In genomic region chr5:146766013-146766412, GRCh38 we compare ENCODE assay signal across 15 cellular contexts.
A peak's percentile ranks its signal among the peaks of the same experiment; 100 is the strongest.
DNase-seq lines count a peak whose midpoint lies in the region; ATAC-seq and TF ChIP-seq lines count a peak whose summit lies in the region.
"Had no signal": no experiment of that assay in that cellular context is flagged by ENCODE, and none has a peak within 500 bp of the region (broad histone marks: within the 10 kb centered on the region; RNA-seq: fewer than 3 reads in every experiment).

No MANE protein-coding gene starts in this region.

- 52% methylated on average over 1 of the region's 1 CpG for WGBS in SK-N-SH (ENCODE audit: low lambda C conversion rate)

- H3K4me3 ChIP-seq in SK-N-SH (ENCODE audit: low read depth in 2 of 2, low read length in 1 of 2): no peak overlapping the region
- H3K4me3 ChIP-seq: A549, GM12878, HAP-1 had no signal

- H4K20me1 ChIP-seq in SK-N-SH (ENCODE audit: insufficient read depth): no peaks in the 10 kb centered on the region

- POLR2A ChIA-PET in SK-N-SH (lab: Yijun Ruan, JAX): no interaction called here

- peaks cover 0 to 22% of the 10 kb centered on the region in 2 experiments; a peak in 2 of 4 replicates for H3K4me1 ChIP-seq in SK-N-SH (ENCODE audit: control insufficient read depth in 1 of 2, insufficient read depth in 2 of 2, low read depth in 1 of 2, low read length in 1 of 2)
- H3K4me1 ChIP-seq: A549, BE2C, HAP-1 had no signal

- H3K27ac Mint-ChIP-seq in central memory CD8-positive, alpha-beta T cell (ENCODE audit: low read depth): peak overlapping the region; percentile 95
- H3K27ac Mint-ChIP-seq in natural killer cell treated with Interleukin-12 subunit alpha and Interleukin-12 subunit beta and Interleukin-15 and Interleukin-18, amount 100 ng/mL, for 72 hours: peak overlapping the region; percentile 97 to 98

- no peak for TF ChIP-seq EP300 in SK-N-SH (IDR thresholded peaks at IDR 0.05; ENCODE audit: borderline replicate concordance in 1 of 2, low read depth in 1 of 2, low read length in 1 of 2)

- no peaks in the 10 kb centered on the region for H3K36me3 Mint-ChIP-seq in central memory CD8-positive, alpha-beta T cell (ENCODE audit: insufficient read depth)
- H3K36me3 Mint-ChIP-seq in natural killer cell treated with Interleukin-12 subunit alpha and Interleukin-12 subunit beta and Interleukin-15 and Interleukin-18, amount 100 ng/mL, for 72 hours: no peaks in the 10 kb centered on the region
- H3K36me3 Mint-ChIP-seq: CD14-positive monocyte had no signal

- H3K9me2 ChIP-seq in SK-N-SH: no peaks in the 10 kb centered on the region

- H3K9me3 ChIP-seq in SK-N-SH: no peaks in the 10 kb centered on the region
- H3K9me3 ChIP-seq: A549, BE2C, HAP-1 had no signal

- CTCF ChIA-PET in SK-N-SH (lab: Yijun Ruan, JAX): interaction anchor here (1.1 to 1.2 kb wide), 2 partner anchors 26 to 423 kb away, joined by 3 read pairs; no protein-coding TSS in a partner anchor

- TF ChIP-seq CTCF in SK-N-SH (IDR thresholded peaks at IDR 0.05): no peak

- H3K79me2 ChIP-seq in SK-N-SH (ENCODE audit: insufficient read depth): no peaks in the 10 kb centered on the region

- no peak overlapping the region for H3K4me2 ChIP-seq in SK-N-SH
- H3K4me2 ChIP-seq: A549 had no signal

- peaks cover 21% of the 10 kb centered on the region for H3K4me1 Mint-ChIP-seq in central memory CD8-positive, alpha-beta T cell
- peaks cover 40 to 44% of the 10 kb centered on the region in 2 donors for H3K4me1 Mint-ChIP-seq in natural killer cell treated with Interleukin-12 subunit alpha and Interleukin-12 subunit beta and Interleukin-15 and Interleukin-18, amount 100 ng/mL, for 72 hours (ENCODE audit: low read depth in 2 of 2)
- H3K4me1 Mint-ChIP-seq: CD14-positive monocyte had no signal

- no peak overlapping the region for H2AFZ ChIP-seq in SK-N-SH (ENCODE audit: low read depth)

- ATAC-seq in central memory CD8-positive, alpha-beta T cell (replicated peaks; ENCODE audit: extremely low read depth, poor library complexity, severe bottlenecking): no peak
- ATAC-seq in natural killer cell treated with Interleukin-12 subunit alpha and Interleukin-12 subunit beta and Interleukin-15 and Interleukin-18, amount 100 ng/mL, for 72 hours: no peak
- no peak for ATAC-seq in HG02678 (IDR thresholded peaks at IDR 0.05; ENCODE audit: unreplicated experiment)
- ATAC-seq: A549, GM12878 had no signal

- no peaks in the 10 kb centered on the region for H3F3A ChIP-seq in SK-N-SH (replicated peaks; ENCODE audit: insufficient read depth)

- H3K27ac ChIP-seq in SK-N-SH (ENCODE audit: low read depth in 2 of 2, low read length in 1 of 2): peak overlapping the region; percentile 62 to 76; a peak in 3 of 4 replicates
- H3K27ac ChIP-seq: A549, HL-60 had no signal

- DNase-seq in SK-N-SH: no peak
- DNase-seq in central memory CD8-positive, alpha-beta T cell (ENCODE audit: low spot score in 2 of 2): no peak
- no peak for DNase-seq in natural killer cell treated with Interleukin-12 subunit alpha and Interleukin-12 subunit beta and Interleukin-15 and Interleukin-18, amount 100 ng/mL, for 72 hours (ENCODE audit: low spot score)
- DNase-seq in LoVo (ENCODE audit: low spot score): no peak
- no peak for DNase-seq in ureter (ENCODE audit: low spot score)
- no peak for DNase-seq in head of caudate nucleus
- DNase-seq: BE2C, DMS53, GOT3 had no signal

- H3K9me3 Mint-ChIP-seq in central memory CD8-positive, alpha-beta T cell: no peaks in the 10 kb centered on the region
- no peaks in the 10 kb centered on the region for H3K9me3 Mint-ChIP-seq in natural killer cell treated with Interleukin-12 subunit alpha and Interleukin-12 subunit beta and Interleukin-15 and Interleukin-18, amount 100 ng/mL, for 72 hours

- TF ChIP-seq RAD21 in SK-N-SH (IDR thresholded peaks at IDR 0.05; ENCODE audit: low read length): no peak

- no peak overlapping the region for H3K9ac ChIP-seq in SK-N-SH

- H3K27me3 ChIP-seq in SK-N-SH (ENCODE audit: insufficient read depth): no peaks in the 10 kb centered on the region
- H3K27me3 ChIP-seq: BE2C had no signal

- H3K36me3 ChIP-seq in SK-N-SH (replicated peaks in 1 of 2; ENCODE audit: control insufficient read depth in 1 of 2, insufficient read depth in 2 of 2, low read length in 1 of 2): no peaks in the 10 kb centered on the region
- H3K36me3 ChIP-seq: BE2C, HAP-1 had no signal

- no peak overlapping the region for H3K4me3 Mint-ChIP-seq in central memory CD8-positive, alpha-beta T cell
- no peak overlapping the region for H3K4me3 Mint-ChIP-seq in natural killer cell treated with Interleukin-12 subunit alpha and Interleukin-12 subunit beta and Interleukin-15 and Interleukin-18, amount 100 ng/mL, for 72 hours
- H3K4me3 Mint-ChIP-seq: CD14-positive monocyte had no signal

- intact Hi-C loops in head of caudate nucleus (cut with DNase I): no loop called here

- H3K27me3 Mint-ChIP-seq in central memory CD8-positive, alpha-beta T cell: no peaks in the 10 kb centered on the region
- H3K27me3 Mint-ChIP-seq in natural killer cell treated with Interleukin-12 subunit alpha and Interleukin-12 subunit beta and Interleukin-15 and Interleukin-18, amount 100 ng/mL, for 72 hours: no peaks in the 10 kb centered on the region

TF ChIP-seq in SK-N-SH, 30 proteins besides CTCF, POLR2A, EP300 and RAD21:
- TF ChIP-seq MAX (IDR thresholded peaks at IDR 0.05; ENCODE audit: low read depth) (no peak), ELF1 (IDR thresholded peaks at IDR 0.05) (no peak), GABPA (IDR thresholded peaks at IDR 0.05; ENCODE audit: low read depth) (no peak), YY1 (IDR thresholded peaks at IDR 0.05; ENCODE audit: low read depth) (no peak), USF1 (IDR thresholded peaks at IDR 0.05; ENCODE audit: borderline replicate concordance, low read depth) (no peak), RFX5 (IDR thresholded peaks at IDR 0.05; ENCODE audit: low read length) (no peak), RCOR1 (IDR thresholded peaks at IDR 0.05; ENCODE audit: low read length) (no peak), EZH2phosphoT487 (IDR thresholded peaks at IDR 0.05; ENCODE audit: borderline replicate concordance, low read depth) (no peak), TAF1 (IDR thresholded peaks at IDR 0.05; ENCODE audit: borderline replicate concordance, low read depth, low read length) (no peak), NFIC (IDR thresholded peaks at IDR 0.05; ENCODE audit: borderline replicate concordance) (no peak), MEF2A (IDR thresholded peaks at IDR 0.05; ENCODE audit: borderline replicate concordance, low read depth) (no peak), REST (IDR thresholded peaks at IDR 0.05; ENCODE audit: low read depth, low read length) (no peak)
